In the genomic region with DNA sequence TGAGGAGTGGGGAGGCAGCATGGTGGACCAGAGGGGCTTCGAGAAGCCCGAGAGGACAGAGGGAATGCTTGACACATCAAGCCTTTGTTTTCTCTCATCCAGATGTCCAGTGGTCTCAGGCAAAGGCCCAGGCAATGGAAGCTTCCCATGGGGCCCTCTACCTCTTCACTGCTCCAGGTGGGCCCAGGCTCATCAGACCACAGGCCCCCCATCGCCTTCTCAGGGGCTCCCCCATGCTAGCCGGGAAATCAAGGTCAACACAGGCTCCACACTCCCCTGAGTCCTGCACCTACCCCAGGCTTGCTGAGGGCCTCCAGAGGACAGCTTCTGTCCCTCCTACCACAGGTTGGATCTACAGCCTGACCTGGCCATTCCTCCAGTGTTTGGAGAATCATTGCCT, we compare ENCODE assay signal across 35 cellular contexts.
"Had no signal": no experiment of that assay in that cellular context is flagged by ENCODE, and none has a peak within 500 bp of the region (broad histone marks: within the 10 kb centered on the region; RNA-seq: fewer than 3 reads in every experiment).

No MANE protein-coding gene starts in this region.

- H3K9me3 ChIP-seq: adrenal gland, body of pancreas had no signal

- H3K36me3 ChIP-seq: adrenal gland, brain microvascular endothelial cell, breast epithelium had no signal

- H3K9me3 Mint-ChIP-seq: activated CD4-positive, alpha-beta T cell treated with anti-CD3 and anti-CD28 coated beads, Interleukin-2, amount 10 ng/mL, durations not matched to agents 24 days and 14 days; activated T-helper 1 cell treated with anti-CD3 and anti-CD28 coated beads, Interleukin-12 subunit alpha, Interleukin-12 subunit beta, Interleukin-2, Interleukin-4 antibody, amounts not matched to agents 30 ng/mL and 10 ng/mL and 1 ng/mL, durations not matched to agents 14 hours and 24 hours and 36 hours; activated T-helper 17 cell treated with anti-CD3 and anti-CD28 coated beads, Interleukin-2, amount 50 U/mL, for 72 hours; T-helper 1 cell treated with Interleukin-12 subunit alpha and Interleukin-12 subunit beta and Interleukin-4 antibody, amounts not matched to agents 30 μg/mL and 1 μg/mL, for 36 hours; T-helper 2 cell treated with Interferon-gamma antibody and Interleukin-4, amounts not matched to agents 5 μg/mL and 100 μg/mL, for 36 hours had no signal

- H3K4me1 ChIP-seq: adrenal gland, body of pancreas, breast epithelium had no signal

- H3K4me3 Mint-ChIP-seq: activated B cell treated with CpG ODN at 0.5 μM for 24 hours; activated CD4-positive, alpha-beta memory T cell treated with anti-CD3 and anti-CD28 coated beads for 36 hours; activated CD4-positive, alpha-beta T cell treated with anti-CD3 and anti-CD28 coated beads, Interleukin-2, amount 10 ng/mL, durations not matched to agents 24 days and 14 days; activated CD8-positive, alpha-beta memory T cell treated with anti-CD3 and anti-CD28 coated beads, Interleukin-2, amount 10 ng/mL, durations not matched to agents 7 days and 5 days; activated CD8-positive, alpha-beta T cell treated with anti-CD3 and anti-CD28 coated beads for 36 hours; activated naive CD4-positive, alpha-beta T cell treated with anti-CD3 and anti-CD28 coated beads for 36 hours; activated naive CD8-positive, alpha-beta T cell treated with anti-CD3 and anti-CD28 coated beads for 36 hours; activated T-cell treated with anti-CD3 and anti-CD28 coated beads, Interleukin-2, amount 50 U/mL, for 4 hours; activated T-cell treated with anti-CD3 and anti-CD28 coated beads, Interleukin-2, amount 50 U/mL, for 72 hours; activated T-helper 1 cell treated with anti-CD3 and anti-CD28 coated beads, Interleukin-12 subunit alpha, Interleukin-12 subunit beta, Interleukin-2, Interleukin-4 antibody, amounts not matched to agents 30 ng/mL and 10 ng/mL and 1 ng/mL, durations not matched to agents 14 hours and 24 hours and 36 hours; activated T-helper 17 cell treated with anti-CD3 and anti-CD28 coated beads, Interleukin-2, amount 50 U/mL, for 72 hours; T-helper 1 cell treated with Interleukin-12 subunit alpha and Interleukin-12 subunit beta and Interleukin-4 antibody, amounts not matched to agents 30 μg/mL and 1 μg/mL, for 36 hours; T-helper 2 cell treated with Interferon-gamma antibody and Interleukin-4, amounts not matched to agents 5 μg/mL and 100 μg/mL, for 36 hours had no signal

- H3K27ac Mint-ChIP-seq: activated B cell treated with CpG ODN at 0.5 μM for 24 hours; activated CD4-positive, alpha-beta memory T cell treated with anti-CD3 and anti-CD28 coated beads for 36 hours; activated CD4-positive, alpha-beta T cell treated with anti-CD3 and anti-CD28 coated beads, Interleukin-2, amount 10 ng/mL, durations not matched to agents 24 days and 14 days; activated CD8-positive, alpha-beta memory T cell treated with anti-CD3 and anti-CD28 coated beads, Interleukin-2, amount 10 ng/mL, durations not matched to agents 7 days and 5 days; activated CD8-positive, alpha-beta T cell treated with anti-CD3 and anti-CD28 coated beads for 36 hours; activated naive CD4-positive, alpha-beta T cell treated with anti-CD3 and anti-CD28 coated beads for 36 hours; activated naive CD4-positive, alpha-beta T cell treated with anti-CD3 and anti-CD28 coated beads, Interleukin-2, amount 50 U/mL, for 72 hours; activated naive CD8-positive, alpha-beta T cell treated with anti-CD3 and anti-CD28 coated beads for 36 hours; activated T-cell treated with anti-CD3 and anti-CD28 coated beads, Interleukin-2, amount 50 U/mL, for 72 hours; activated T-helper 1 cell treated with anti-CD3 and anti-CD28 coated beads, Interleukin-12 subunit alpha, Interleukin-12 subunit beta, Interleukin-2, Interleukin-4 antibody, amounts not matched to agents 30 ng/mL and 10 ng/mL and 1 ng/mL, durations not matched to agents 14 hours and 24 hours and 36 hours; activated T-helper 17 cell treated with anti-CD3 and anti-CD28 coated beads, Interleukin-2, amount 50 U/mL, for 72 hours; T-helper 1 cell treated with Interleukin-12 subunit alpha and Interleukin-12 subunit beta and Interleukin-4 antibody, amounts not matched to agents 30 μg/mL and 1 μg/mL, for 36 hours; T-helper 2 cell treated with Interferon-gamma antibody and Interleukin-4, amounts not matched to agents 5 μg/mL and 100 μg/mL, for 36 hours had no signal

- H3K4me3 ChIP-seq: adrenal gland, body of pancreas, breast epithelium had no signal

- H3K27ac ChIP-seq: adrenal gland, body of pancreas, brain microvascular endothelial cell, breast epithelium, VCaP had no signal

- H3K36me3 Mint-ChIP-seq: activated CD4-positive, alpha-beta memory T cell treated with anti-CD3 and anti-CD28 coated beads for 36 hours; activated CD8-positive, alpha-beta memory T cell treated with anti-CD3 and anti-CD28 coated beads, Interleukin-2, amount 10 ng/mL, durations not matched to agents 7 days and 5 days; activated naive CD4-positive, alpha-beta T cell treated with anti-CD3 and anti-CD28 coated beads, Interleukin-2, amount 50 U/mL, for 72 hours; activated naive CD8-positive, alpha-beta T cell treated with anti-CD3 and anti-CD28 coated beads for 36 hours had no signal

- H3K27me3 ChIP-seq: adrenal gland, body of pancreas, brain microvascular endothelial cell, breast epithelium had no signal

- H3K4me1 Mint-ChIP-seq: activated B cell treated with CpG ODN at 0.5 μM for 24 hours; activated CD4-positive, alpha-beta T cell treated with anti-CD3 and anti-CD28 coated beads, Interleukin-2, amount 10 ng/mL, durations not matched to agents 24 days and 14 days; activated CD8-positive, alpha-beta memory T cell treated with anti-CD3 and anti-CD28 coated beads, Interleukin-2, amount 10 ng/mL, durations not matched to agents 7 days and 5 days; activated naive CD8-positive, alpha-beta T cell treated with anti-CD3 and anti-CD28 coated beads for 36 hours; activated T-helper 17 cell treated with anti-CD3 and anti-CD28 coated beads, Interleukin-2, amount 50 U/mL, for 72 hours had no signal

- DNase-seq: activated B cell treated with CpG ODN at 0.5 μM for 24 hours; activated CD4-positive, alpha-beta memory T cell treated with anti-CD3 and anti-CD28 coated beads for 36 hours; activated CD4-positive, alpha-beta T cell treated with anti-CD3 and anti-CD28 coated beads for 4 hours; activated CD4-positive, alpha-beta T cell treated with anti-CD3 and anti-CD28 coated beads, Interleukin-2, amount 10 ng/mL, durations not matched to agents 24 days and 14 days; activated CD4-positive, alpha-beta T cell treated with anti-CD3 and anti-CD28 coated beads, Interleukin-2, amount 50 U/mL, for 1 hour; activated CD4-positive, alpha-beta T cell treated with anti-CD3 and anti-CD28 coated beads, Interleukin-2, amount 50 U/mL, for 4 hours; activated CD4-positive, CD25-positive, alpha-beta regulatory T cell treated with anti-CD3 and anti-CD28 coated beads, Interleukin-2, amount 50 U/mL, for 72 hours; activated CD8-positive, alpha-beta memory T cell treated with anti-CD3 and anti-CD28 coated beads, Interleukin-2, amount 10 ng/mL, durations not matched to agents 7 days and 5 days; activated CD8-positive, alpha-beta T cell treated with anti-CD3 and anti-CD28 coated beads for 36 hours; activated effector memory CD4-positive, alpha-beta T cell treated with anti-CD3 and anti-CD28 coated beads, Interleukin-2, amount 50 U/mL, for 16 hours; activated gamma-delta T cell treated with Interleukin-2 at 50 U/mL for 16 hours; activated naive CD4-positive, alpha-beta T cell; activated naive CD4-positive, alpha-beta T cell treated with anti-CD3 and anti-CD28 coated beads for 36 hours; activated naive CD4-positive, alpha-beta T cell treated with anti-CD3 and anti-CD28 coated beads, Interleukin-2, amount 50 U/mL, for 16 hours; activated naive CD8-positive, alpha-beta T cell treated with anti-CD3 and anti-CD28 coated beads for 36 hours; activated T-cell treated with anti-CD3 and anti-CD28 coated beads for 4 hours; activated T-cell treated with anti-CD3 and anti-CD28 coated beads, Interleukin-2, amount 50 U/mL, for 1 hour; activated T-cell treated with anti-CD3 and anti-CD28 coated beads, Interleukin-2, amount 50 U/mL, for 4 hours; activated T-cell treated with anti-CD3 and anti-CD28 coated beads, Interleukin-2, amount 50 U/mL, for 72 hours; amniotic stem cell; aorta; body of pancreas; brain microvascular endothelial cell; central memory CD4-positive, alpha-beta T cell; T-helper 1 cell; T-helper 2 cell; T-helper 9 cell had no signal
